ENCODE assay signal across 1 cellular context in the genomic region with DNA sequence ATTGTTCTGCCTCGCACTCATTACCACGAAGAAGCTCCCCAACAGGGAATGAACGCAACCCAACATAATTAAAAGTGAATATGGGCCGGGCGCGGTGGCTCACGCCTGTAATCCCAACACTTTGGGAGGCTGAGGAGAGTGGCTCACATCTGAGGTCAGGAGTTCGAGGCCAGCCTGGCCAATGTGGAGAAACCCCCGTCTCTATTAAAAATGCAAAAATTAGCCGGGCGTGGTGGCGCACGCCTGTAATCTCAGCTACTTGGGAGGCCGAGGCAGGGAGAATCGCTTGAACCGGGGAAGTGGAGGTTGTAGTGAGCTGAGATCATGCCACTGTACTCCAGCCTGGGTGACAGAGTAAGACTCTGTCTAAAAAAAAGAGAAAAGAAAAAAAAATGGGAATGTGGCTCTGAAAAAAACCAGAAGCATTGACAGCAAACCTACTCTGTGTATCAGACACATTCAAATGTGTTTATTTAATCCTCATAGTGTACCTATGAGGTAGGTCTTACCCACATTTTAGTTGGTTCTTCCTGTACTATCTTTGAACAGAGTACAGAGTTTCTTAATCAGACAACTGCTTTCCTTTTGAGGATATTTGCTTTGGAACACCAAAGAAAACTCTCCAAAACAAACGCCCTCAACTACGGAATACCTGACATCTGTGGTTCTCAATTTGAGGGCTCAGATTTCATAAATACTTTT.
TF ChIP-seq lines count a peak whose summit lies in the region.

No MANE protein-coding gene starts in this region.

TF ChIP-seq in HepG2, 621 proteins besides CTCF, POLR2A, EP300 and RAD21 (continued from another document):
- TF ChIP-seq, protein P1, sequence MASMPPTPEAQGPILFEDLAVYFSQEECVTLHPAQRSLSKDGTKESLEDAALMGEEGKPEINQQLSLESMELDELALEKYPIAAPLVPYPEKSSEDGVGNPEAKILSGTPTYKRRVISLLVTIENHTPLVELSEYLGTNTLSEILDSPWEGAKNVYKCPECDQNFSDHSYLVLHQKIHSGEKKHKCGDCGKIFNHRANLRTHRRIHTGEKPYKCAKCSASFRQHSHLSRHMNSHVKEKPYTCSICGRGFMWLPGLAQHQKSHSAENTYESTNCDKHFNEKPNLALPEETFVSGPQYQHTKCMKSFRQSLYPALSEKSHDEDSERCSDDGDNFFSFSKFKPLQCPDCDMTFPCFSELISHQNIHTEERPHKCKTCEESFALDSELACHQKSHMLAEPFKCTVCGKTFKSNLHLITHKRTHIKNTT (CRISPR knock-in tag; IDR thresholded peaks at IDR 0.05), result no peak
- peak; percentile 11; the same call in 1 of the 2 replicates for TF ChIP-seq KDM1A (CRISPR knock-in tag; IDR thresholded peaks at IDR 0.05)
- no peak for TF ChIP-seq ZKSCAN8 (CRISPR knock-in tag; IDR thresholded peaks at IDR 0.05; ENCODE audit: borderline replicate concordance)
- peak; percentile 85 for TF ChIP-seq ZNF460 (CRISPR knock-in tag; IDR thresholded peaks at IDR 0.05; ENCODE audit: borderline replicate concordance)
- TF ChIP-seq KMT2A (CRISPR knock-in tag; IDR thresholded peaks at IDR 0.05), result no peak
- no peak for TF ChIP-seq ZNF646 (CRISPR knock-in tag; IDR thresholded peaks at IDR 0.05)
- TF ChIP-seq ZNF251 (CRISPR knock-in tag; IDR thresholded peaks at IDR 0.05), result no peak
- no peak for TF ChIP-seq POGZ (CRISPR knock-in tag; IDR thresholded peaks at IDR 0.05)
- TF ChIP-seq AGO2 (optimal IDR thresholded peaks at IDR 0.05; ENCODE audit: low read depth, low read length), result no peak
- TF ChIP-seq ADNP (CRISPR knock-in tag; IDR thresholded peaks at IDR 0.05), result peak; percentile 50; the same call in 1 of the 2 replicates
- TF ChIP-seq ZNF282 (IDR thresholded peaks at IDR 0.05; ENCODE audit: partially characterized antibody), result no peak
- peak; percentile 41; the same call in 1 of the 2 replicates for TF ChIP-seq ZMYM2 (CRISPR knock-in tag; IDR thresholded peaks at IDR 0.05)
- TF ChIP-seq ZNF749 (CRISPR knock-in tag; IDR thresholded peaks at IDR 0.05; ENCODE audit: borderline replicate concordance), result no peak
- TF ChIP-seq, protein P2, sequence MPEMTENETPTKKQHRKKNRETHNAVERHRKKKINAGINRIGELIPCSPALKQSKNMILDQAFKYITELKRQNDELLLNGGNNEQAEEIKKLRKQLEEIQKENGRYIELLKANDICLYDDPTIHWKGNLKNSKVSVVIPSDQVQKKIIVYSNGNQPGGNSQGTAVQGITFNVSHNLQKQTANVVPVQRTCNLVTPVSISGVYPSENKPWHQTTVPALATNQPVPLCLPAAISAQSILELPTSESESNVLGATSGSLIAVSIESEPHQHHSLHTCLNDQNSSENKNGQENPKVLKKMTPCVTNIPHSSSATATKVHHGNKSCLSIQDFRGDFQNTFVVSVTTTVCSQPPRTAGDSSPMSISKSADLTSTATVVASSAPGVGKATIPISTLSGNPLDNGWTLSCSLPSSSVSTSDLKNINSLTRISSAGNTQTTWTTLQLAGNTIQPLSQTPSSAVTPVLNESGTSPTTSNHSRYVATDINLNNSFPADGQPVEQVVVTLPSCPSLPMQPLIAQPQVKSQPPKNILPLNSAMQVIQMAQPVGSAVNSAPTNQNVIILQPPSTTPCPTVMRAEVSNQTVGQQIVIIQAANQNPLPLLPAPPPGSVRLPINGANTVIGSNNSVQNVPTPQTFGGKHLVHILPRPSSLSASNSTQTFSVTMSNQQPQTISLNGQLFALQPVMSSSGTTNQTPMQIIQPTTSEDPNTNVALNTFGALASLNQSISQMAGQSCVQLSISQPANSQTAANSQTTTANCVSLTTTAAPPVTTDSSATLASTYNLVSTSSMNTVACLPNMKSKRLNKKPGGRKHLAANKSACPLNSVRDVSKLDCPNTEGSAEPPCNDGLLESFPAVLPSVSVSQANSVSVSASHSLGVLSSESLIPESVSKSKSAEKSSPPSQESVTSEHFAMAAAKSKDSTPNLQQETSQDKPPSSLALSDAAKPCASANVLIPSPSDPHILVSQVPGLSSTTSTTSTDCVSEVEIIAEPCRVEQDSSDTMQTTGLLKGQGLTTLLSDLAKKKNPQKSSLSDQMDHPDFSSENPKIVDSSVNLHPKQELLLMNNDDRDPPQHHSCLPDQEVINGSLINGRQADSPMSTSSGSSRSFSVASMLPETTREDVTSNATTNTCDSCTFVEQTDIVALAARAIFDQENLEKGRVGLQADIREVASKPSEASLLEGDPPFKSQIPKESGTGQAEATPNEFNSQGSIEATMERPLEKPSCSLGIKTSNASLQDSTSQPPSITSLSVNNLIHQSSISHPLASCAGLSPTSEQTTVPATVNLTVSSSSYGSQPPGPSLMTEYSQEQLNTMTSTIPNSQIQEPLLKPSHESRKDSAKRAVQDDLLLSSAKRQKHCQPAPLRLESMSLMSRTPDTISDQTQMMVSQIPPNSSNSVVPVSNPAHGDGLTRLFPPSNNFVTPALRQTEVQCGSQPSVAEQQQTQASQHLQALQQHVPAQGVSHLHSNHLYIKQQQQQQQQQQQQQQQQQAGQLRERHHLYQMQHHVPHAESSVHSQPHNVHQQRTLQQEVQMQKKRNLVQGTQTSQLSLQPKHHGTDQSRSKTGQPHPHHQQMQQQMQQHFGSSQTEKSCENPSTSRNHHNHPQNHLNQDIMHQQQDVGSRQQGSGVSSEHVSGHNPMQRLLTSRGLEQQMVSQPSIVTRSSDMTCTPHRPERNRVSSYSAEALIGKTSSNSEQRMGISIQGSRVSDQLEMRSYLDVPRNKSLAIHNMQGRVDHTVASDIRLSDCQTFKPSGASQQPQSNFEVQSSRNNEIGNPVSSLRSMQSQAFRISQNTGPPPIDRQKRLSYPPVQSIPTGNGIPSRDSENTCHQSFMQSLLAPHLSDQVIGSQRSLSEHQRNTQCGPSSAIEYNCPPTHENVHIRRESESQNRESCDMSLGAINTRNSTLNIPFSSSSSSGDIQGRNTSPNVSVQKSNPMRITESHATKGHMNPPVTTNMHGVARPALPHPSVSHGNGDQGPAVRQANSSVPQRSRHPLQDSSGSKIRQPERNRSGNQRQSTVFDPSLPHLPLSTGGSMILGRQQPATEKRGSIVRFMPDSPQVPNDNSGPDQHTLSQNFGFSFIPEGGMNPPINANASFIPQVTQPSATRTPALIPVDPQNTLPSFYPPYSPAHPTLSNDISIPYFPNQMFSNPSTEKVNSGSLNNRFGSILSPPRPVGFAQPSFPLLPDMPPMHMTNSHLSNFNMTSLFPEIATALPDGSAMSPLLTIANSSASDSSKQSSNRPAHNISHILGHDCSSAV (CRISPR knock-in tag; IDR thresholded peaks at IDR 0.05; ENCODE audit: borderline replicate concordance), result no peak
- TF ChIP-seq ZNF12 (CRISPR knock-in tag; IDR thresholded peaks at IDR 0.05), result no peak
